Comparison of ENCODE assay signal across 16 cellular contexts in the genomic region with DNA sequence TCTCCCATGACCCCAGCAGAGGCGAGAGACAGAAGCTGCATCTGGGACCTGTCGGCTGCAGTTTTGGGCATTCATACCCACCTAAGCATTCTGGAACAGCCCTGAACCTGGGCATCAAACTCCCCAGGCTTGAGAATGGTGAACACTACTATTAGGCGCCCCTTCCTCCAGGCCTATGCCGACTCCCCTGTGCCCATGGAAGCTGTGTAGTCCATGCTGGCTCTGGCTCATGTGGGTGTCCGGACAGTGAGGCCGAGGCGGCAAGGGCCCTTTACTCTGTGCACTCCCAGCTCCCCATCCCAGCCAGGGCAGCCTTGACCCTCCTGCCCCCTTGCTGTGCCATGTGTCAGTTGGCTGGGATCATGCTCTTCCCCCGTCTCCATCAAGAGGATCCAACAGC.
A peak's percentile ranks its signal among the peaks of the same experiment; 100 is the strongest.
DNase-seq lines count a peak whose midpoint lies in the region; ATAC-seq and TF ChIP-seq lines count a peak whose summit lies in the region.
"Had no signal": no experiment of that assay in that cellular context is flagged by ENCODE, and none has a peak within 500 bp of the region (broad histone marks: within the 10 kb centered on the region; RNA-seq: fewer than 3 reads in every experiment).

No MANE protein-coding gene starts in this region.

- TF ChIP-seq CTCF in nephron (IDR thresholded peaks at IDR 0.05; ENCODE audit: unreplicated experiment in 3 of 3), result no peak
- TF ChIP-seq CTCF in testis (IDR thresholded peaks at IDR 0.05), result no peak

- CTCF ChIA-PET in activated CD8-positive, alpha-beta memory T cell treated with anti-CD3 and anti-CD28 coated beads, Interleukin-2, amount 10 ng/mL, durations not matched to agents 7 days and 5 days (lab: Charles Lee), result interaction anchor here (1.0 to 15.2 kb wide), 7 partner anchors 9 to 172 kb away, joined by 4 to 319 read pairs (median 9); partner anchors contain the start of gene TOB1

- H3K27me3 Mint-ChIP-seq in activated CD8-positive, alpha-beta memory T cell treated with anti-CD3 and anti-CD28 coated beads, Interleukin-2, amount 10 ng/mL, durations not matched to agents 7 days and 5 days, result peaks cover 6% of the 10 kb centered on the region
- H3K27me3 Mint-ChIP-seq in nephron (ENCODE audit: low read depth), result no peaks in the 10 kb centered on the region

- H3K4me1 Mint-ChIP-seq in activated CD8-positive, alpha-beta memory T cell treated with anti-CD3 and anti-CD28 coated beads, Interleukin-2, amount 10 ng/mL, durations not matched to agents 7 days and 5 days, result peaks cover 18% of the 10 kb centered on the region
- H3K4me1 Mint-ChIP-seq in nephron, result peaks cover 71% of the 10 kb centered on the region

- no peaks in the 10 kb centered on the region for H3K36me3 ChIP-seq in testis (ENCODE audit: low read depth, missing control alignments)

- no peaks in the 10 kb centered on the region for H3K27me3 ChIP-seq in testis

- H3K4me1 ChIP-seq in testis, result peaks cover 27% of the 10 kb centered on the region

- H3K9me3 ChIP-seq in testis, result no peaks in the 10 kb centered on the region

- H3K27ac ChIP-seq in cingulate gyrus (ENCODE audit: low read depth, low read length), result peak overlapping the region; percentile 11
- H3K27ac ChIP-seq in testis, result peak overlapping the region; percentile 39 to 74
- H3K27ac ChIP-seq: SK-N-MC had no signal

- ATAC-seq in activated CD8-positive, alpha-beta memory T cell treated with anti-CD3 and anti-CD28 coated beads, Interleukin-2, amount 10 ng/mL, durations not matched to agents 7 days and 5 days, result no peak
- ATAC-seq in GM18502 (IDR thresholded peaks at IDR 0.05; ENCODE audit: poor library complexity, unreplicated experiment) (no peak), GM21723 (IDR thresholded peaks at IDR 0.05; ENCODE audit: unreplicated experiment) (no peak)
- ATAC-seq: K562 had no signal

- H3K27ac Mint-ChIP-seq in activated CD8-positive, alpha-beta memory T cell treated with anti-CD3 and anti-CD28 coated beads, Interleukin-2, amount 10 ng/mL, durations not matched to agents 7 days and 5 days, result no peak overlapping the region
- peak overlapping the region; percentile 77 to 95 (median 85) for H3K27ac Mint-ChIP-seq in nephron

- no peaks in the 10 kb centered on the region for H3K9me3 Mint-ChIP-seq in activated CD8-positive, alpha-beta memory T cell treated with anti-CD3 and anti-CD28 coated beads, Interleukin-2, amount 10 ng/mL, durations not matched to agents 7 days and 5 days (ENCODE audit: low read depth)
- no peaks in the 10 kb centered on the region for H3K9me3 Mint-ChIP-seq in nephron

- peak; percentile 33 for DNase-seq in activated CD8-positive, alpha-beta memory T cell treated with anti-CD3 and anti-CD28 coated beads, Interleukin-2, amount 10 ng/mL, durations not matched to agents 7 days and 5 days
- DNase-seq in activated CD8-positive, alpha-beta memory T cell treated with anti-CD3 and anti-CD28 coated beads, Interleukin-2, amount 50 U/mL, for 4 hours, result no peak
- DNase-seq in testis (no peak), CD1c-positive myeloid dendritic cell (ENCODE audit: extremely low spot score) (no peak)
- DNase-seq: activated CD4-positive, CD25-positive, alpha-beta regulatory T cell treated with anti-CD3 and anti-CD28 coated beads, Interleukin-2, amount 50 U/mL, for 72 hours; central memory CD4-positive, alpha-beta T cell; DMS153; NCI-H187; nucleus accumbens; stimulated activated CD4-positive, alpha-beta T cell treated with anti-CD3 and anti-CD28 coated beads, Interleukin-4, amount 100 ng/mL, for 1 hour had no signal

- H3K36me3 Mint-ChIP-seq in activated CD8-positive, alpha-beta memory T cell treated with anti-CD3 and anti-CD28 coated beads, Interleukin-2, amount 10 ng/mL, durations not matched to agents 7 days and 5 days, result no peaks in the 10 kb centered on the region
- peaks cover 3% of the 10 kb centered on the region for H3K36me3 Mint-ChIP-seq in nephron (ENCODE audit: low read depth)

- 78 to 88% methylated on average over 2 to 8 of the region's 8 CpGs for WGBS in testis, 2 donors

- H3K4me3 Mint-ChIP-seq in activated CD8-positive, alpha-beta memory T cell treated with anti-CD3 and anti-CD28 coated beads, Interleukin-2, amount 10 ng/mL, durations not matched to agents 7 days and 5 days, result no peak overlapping the region
- H3K4me3 Mint-ChIP-seq in nephron, result peak overlapping the region in 2 of 3 experiments; percentile 22 to 62

- TF ChIP-seq POLR2A in testis (IDR thresholded peaks at IDR 0.05), result no peak

- H3K4me3 ChIP-seq in testis, result no peak overlapping the region
- H3K4me3 ChIP-seq: K562, SK-N-MC had no signal

- intact Hi-C loops in testis (cut with DNase I; ENCODE audit: low total_unique reads), result loop anchor here (5.0 kb wide), 1 partner anchor 53 kb away; no protein-coding TSS in a partner anchor
